Comparison of ENCODE assay signal across 1 cellular context in the genomic region with DNA sequence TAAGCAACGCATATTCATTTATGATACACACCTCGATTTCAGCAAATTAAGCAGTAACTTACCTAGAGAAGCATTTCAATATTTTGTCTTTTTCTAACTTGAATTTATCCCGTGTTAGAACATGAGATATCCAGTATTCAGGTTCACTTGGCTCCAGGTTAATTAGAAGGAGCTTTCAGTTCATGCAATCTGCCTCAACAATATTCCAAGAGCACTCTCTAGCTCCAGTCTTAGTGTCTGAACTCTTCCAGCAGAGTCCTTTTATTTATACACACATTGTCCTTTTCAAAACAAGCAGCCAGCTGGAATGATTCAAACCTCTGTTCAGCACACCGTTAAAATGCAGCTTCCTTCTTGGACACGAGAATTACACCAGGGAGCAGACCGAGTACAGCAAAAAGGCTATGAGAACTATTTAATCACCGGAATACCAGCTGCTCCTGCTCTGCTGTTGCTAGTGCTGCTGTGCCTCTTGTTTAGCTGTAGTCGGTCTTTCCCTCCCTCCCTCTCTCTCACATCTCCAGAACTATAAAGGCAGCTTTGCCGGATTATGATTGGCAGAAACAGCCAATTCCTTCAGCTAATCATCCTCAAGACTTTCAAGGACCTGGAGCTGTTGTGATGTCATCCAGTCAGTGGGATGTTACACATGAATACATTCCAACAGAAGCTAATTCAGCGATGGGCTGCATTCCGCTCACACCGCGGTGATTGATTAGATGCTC.
A peak's percentile ranks its signal among the peaks of the same experiment; 100 is the strongest.
TF ChIP-seq lines count a peak whose summit lies in the region.

NDST4 (minus strand) TSS at position 239 of the 725 bp plus-strand sequence. CDS start 36,584 bp downstream, outside the sequence.

TF ChIP-seq in HEK293, 187 proteins besides CTCF, POLR2A, EP300 and RAD21 (continued from another document and continues in another):
- TF ChIP-seq, protein P1, sequence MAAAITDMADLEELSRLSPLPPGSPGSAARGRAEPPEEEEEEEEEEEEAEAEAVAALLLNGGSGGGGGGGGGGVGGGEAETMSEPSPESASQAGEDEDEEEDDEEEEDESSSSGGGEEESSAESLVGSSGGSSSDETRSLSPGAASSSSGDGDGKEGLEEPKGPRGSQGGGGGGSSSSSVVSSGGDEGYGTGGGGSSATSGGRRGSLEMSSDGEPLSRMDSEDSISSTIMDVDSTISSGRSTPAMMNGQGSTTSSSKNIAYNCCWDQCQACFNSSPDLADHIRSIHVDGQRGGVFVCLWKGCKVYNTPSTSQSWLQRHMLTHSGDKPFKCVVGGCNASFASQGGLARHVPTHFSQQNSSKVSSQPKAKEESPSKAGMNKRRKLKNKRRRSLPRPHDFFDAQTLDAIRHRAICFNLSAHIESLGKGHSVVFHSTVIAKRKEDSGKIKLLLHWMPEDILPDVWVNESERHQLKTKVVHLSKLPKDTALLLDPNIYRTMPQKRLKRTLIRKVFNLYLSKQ (tag by site-specific recombination; IDR thresholded peaks at IDR 0.05; ENCODE audit: borderline replicate concordance), result no peak
- TF ChIP-seq INSM2 (tag by site-specific recombination; IDR thresholded peaks at IDR 0.05), result peak; percentile 69
- no peak for TF ChIP-seq ZNF311 (tag by site-specific recombination; IDR thresholded peaks at IDR 0.05; ENCODE audit: borderline replicate concordance)
- TF ChIP-seq, protein P2, sequence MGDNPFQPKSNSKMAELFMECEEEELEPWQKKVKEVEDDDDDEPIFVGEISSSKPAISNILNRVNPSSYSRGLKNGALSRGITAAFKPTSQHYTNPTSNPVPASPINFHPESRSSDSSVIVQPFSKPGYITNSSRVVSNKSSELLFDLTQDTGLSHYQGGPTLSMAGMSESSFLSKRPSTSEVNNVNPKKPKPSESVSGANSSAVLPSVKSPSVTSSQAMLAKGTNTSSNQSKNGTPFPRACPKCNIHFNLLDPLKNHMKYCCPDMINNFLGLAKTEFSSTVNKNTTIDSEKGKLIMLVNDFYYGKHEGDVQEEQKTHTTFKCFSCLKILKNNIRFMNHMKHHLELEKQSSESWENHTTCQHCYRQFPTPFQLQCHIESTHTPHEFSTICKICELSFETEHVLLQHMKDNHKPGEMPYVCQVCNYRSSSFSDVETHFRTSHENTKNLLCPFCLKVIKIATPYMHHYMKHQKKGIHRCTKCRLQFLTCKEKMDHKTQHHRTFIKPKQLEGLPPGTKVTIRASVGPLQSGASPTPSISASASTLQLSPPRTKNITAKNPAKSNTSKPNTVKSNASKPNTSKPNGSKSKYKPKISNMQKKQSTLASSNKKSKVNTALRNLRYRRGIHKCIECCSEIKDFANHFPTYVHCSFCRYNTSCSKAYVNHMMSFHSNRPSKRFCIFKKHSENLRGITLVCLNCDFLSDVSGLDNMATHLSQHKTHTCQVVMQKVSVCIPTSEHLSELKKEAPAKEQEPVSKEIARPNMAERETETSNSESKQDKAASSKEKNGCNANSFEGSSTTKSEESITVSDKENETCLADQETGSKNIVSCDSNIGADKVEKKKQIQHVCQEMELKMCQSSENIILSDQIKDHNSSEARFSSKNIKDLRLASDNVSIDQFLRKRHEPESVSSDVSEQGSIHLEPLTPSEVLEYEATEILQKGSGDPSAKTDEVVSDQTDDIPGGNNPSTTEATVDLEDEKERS (tag by site-specific recombination; IDR thresholded peaks at IDR 0.05), result no peak
- TF ChIP-seq ZNF341 (tag by site-specific recombination; IDR thresholded peaks at IDR 0.05; ENCODE audit: low read depth), result peak; percentile 74
- peak; percentile 81 for TF ChIP-seq ATF2 (tag by site-specific recombination; IDR thresholded peaks at IDR 0.05; ENCODE audit: low read depth)
- TF ChIP-seq SETDB1 (IDR thresholded peaks at IDR 0.05; ENCODE audit: insufficient read length, low read length), result no peak
- TF ChIP-seq, protein P3, sequence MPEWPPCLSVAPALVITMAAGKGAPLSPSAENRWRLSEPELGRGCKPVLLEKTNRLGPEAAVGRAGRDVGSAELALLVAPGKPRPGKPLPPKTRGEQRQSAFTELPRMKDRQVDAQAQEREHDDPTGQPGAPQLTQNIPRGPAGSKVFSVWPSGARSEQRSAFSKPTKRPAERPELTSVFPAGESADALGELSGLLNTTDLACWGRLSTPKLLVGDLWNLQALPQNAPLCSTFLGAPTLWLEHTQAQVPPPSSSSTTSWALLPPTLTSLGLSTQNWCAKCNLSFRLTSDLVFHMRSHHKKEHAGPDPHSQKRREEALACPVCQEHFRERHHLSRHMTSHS (tag by site-specific recombination; IDR thresholded peaks at IDR 0.05), result no peak
- TF ChIP-seq ZNF670 (tag by site-specific recombination; IDR thresholded peaks at IDR 0.05; ENCODE audit: low read depth), result no peak
- TF ChIP-seq ZNF404 (tag by site-specific recombination; IDR thresholded peaks at IDR 0.05), result no peak
- TF ChIP-seq ZNF324 (tag by site-specific recombination; IDR thresholded peaks at IDR 0.05), result no peak
- TF ChIP-seq ZFP3 (tag by site-specific recombination; IDR thresholded peaks at IDR 0.05; ENCODE audit: low read depth), result no peak
- no peak for TF ChIP-seq GLI4 (tag by site-specific recombination; IDR thresholded peaks at IDR 0.05)
- TF ChIP-seq ZNF202 (tag by site-specific recombination; IDR thresholded peaks at IDR 0.05; ENCODE audit: borderline replicate concordance), result no peak
- TF ChIP-seq REPIN1 (tag by site-specific recombination; IDR thresholded peaks at IDR 0.05; ENCODE audit: low read depth), result no peak
- no peak for TF ChIP-seq WT1 (tag by site-specific recombination; IDR thresholded peaks at IDR 0.05)
- TF ChIP-seq ZNF549 (tag by site-specific recombination; IDR thresholded peaks at IDR 0.05), result no peak
- peak; percentile 97 for TF ChIP-seq ZNF660 (tag by site-specific recombination; IDR thresholded peaks at IDR 0.05)
- peak; percentile 63; the same call in 1 of the 2 replicates for TF ChIP-seq ZBTB21 (tag by site-specific recombination; IDR thresholded peaks at IDR 0.05)
- no peak for TF ChIP-seq KLF8 (tag by site-specific recombination; IDR thresholded peaks at IDR 0.05)
- no peak for TF ChIP-seq ZNF837 (tag by site-specific recombination; IDR thresholded peaks at IDR 0.05)
- no peak for TF ChIP-seq ZSCAN18 (tag by site-specific recombination; IDR thresholded peaks at IDR 0.05)
- peak; percentile 80 for TF ChIP-seq ZNF366 (tag by site-specific recombination; conservative IDR thresholded peaks at IDR 0.05)
- TF ChIP-seq SP7 (tag by site-specific recombination; IDR thresholded peaks at IDR 0.05), result peak; percentile 19; the same call in 1 of the 2 replicates
- TF ChIP-seq ZNF768 (tag by site-specific recombination; IDR thresholded peaks at IDR 0.05), result no peak
- TF ChIP-seq ZNF529 (tag by site-specific recombination; IDR thresholded peaks at IDR 0.05; ENCODE audit: insufficient replicate concordance), result no peak
- peak; percentile 54 for TF ChIP-seq SP2 (tag by site-specific recombination; IDR thresholded peaks at IDR 0.05)
- TF ChIP-seq ZNF792 (tag by site-specific recombination; IDR thresholded peaks at IDR 0.05), result no peak
- no peak for TF ChIP-seq ZNF169 (tag by site-specific recombination; IDR thresholded peaks at IDR 0.05)
- no peak for TF ChIP-seq ZBTB49 (tag by site-specific recombination; IDR thresholded peaks at IDR 0.05; ENCODE audit: low read depth)
- no peak for TF ChIP-seq ZNF548 (tag by site-specific recombination; IDR thresholded peaks at IDR 0.05)
- TF ChIP-seq ZNF174 (tag by site-specific recombination; IDR thresholded peaks at IDR 0.05), result no peak
- TF ChIP-seq ZNF561 (tag by site-specific recombination; IDR thresholded peaks at IDR 0.05; ENCODE audit: borderline replicate concordance), result no peak
- TF ChIP-seq, protein P4, sequence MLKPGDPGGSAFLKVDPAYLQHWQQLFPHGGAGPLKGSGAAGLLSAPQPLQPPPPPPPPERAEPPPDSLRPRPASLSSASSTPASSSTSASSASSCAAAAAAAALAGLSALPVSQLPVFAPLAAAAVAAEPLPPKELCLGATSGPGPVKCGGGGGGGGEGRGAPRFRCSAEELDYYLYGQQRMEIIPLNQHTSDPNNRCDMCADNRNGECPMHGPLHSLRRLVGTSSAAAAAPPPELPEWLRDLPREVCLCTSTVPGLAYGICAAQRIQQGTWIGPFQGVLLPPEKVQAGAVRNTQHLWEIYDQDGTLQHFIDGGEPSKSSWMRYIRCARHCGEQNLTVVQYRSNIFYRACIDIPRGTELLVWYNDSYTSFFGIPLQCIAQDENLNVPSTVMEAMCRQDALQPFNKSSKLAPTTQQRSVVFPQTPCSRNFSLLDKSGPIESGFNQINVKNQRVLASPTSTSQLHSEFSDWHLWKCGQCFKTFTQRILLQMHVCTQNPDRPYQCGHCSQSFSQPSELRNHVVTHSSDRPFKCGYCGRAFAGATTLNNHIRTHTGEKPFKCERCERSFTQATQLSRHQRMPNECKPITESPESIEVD (tag by site-specific recombination; IDR thresholded peaks at IDR 0.05), result no peak
- no peak for TF ChIP-seq ZSCAN16 (tag by site-specific recombination; IDR thresholded peaks at IDR 0.05)
- TF ChIP-seq ZNF785 (tag by site-specific recombination; IDR thresholded peaks at IDR 0.05), result no peak
- no peak for TF ChIP-seq ZNF544 (tag by site-specific recombination; IDR thresholded peaks at IDR 0.05)
- no peak for TF ChIP-seq ZNF664 (tag by site-specific recombination; IDR thresholded peaks at IDR 0.05)
- TF ChIP-seq ZNF626 (tag by site-specific recombination; IDR thresholded peaks at IDR 0.05), result no peak
- no peak for TF ChIP-seq KLF17 (tag by site-specific recombination; IDR thresholded peaks at IDR 0.05)
- TF ChIP-seq ZNF514 (tag by site-specific recombination; IDR thresholded peaks at IDR 0.05), result no peak
- TF ChIP-seq ZNF473 (tag by site-specific recombination; IDR thresholded peaks at IDR 0.05), result no peak
- TF ChIP-seq ZNF133 (tag by site-specific recombination; IDR thresholded peaks at IDR 0.05), result no peak
- TF ChIP-seq GFI1B (tag by site-specific recombination; IDR thresholded peaks at IDR 0.05), result no peak
- TF ChIP-seq FEZF1 (tag by site-specific recombination; IDR thresholded peaks at IDR 0.05), result peak; percentile 78
- no peak for TF ChIP-seq ZNF248 (tag by site-specific recombination; IDR thresholded peaks at IDR 0.05)
- no peak for TF ChIP-seq ZFP69B (tag by site-specific recombination; IDR thresholded peaks at IDR 0.05)
- TF ChIP-seq ZFP37 (tag by site-specific recombination; IDR thresholded peaks at IDR 0.05), result no peak
- TF ChIP-seq ZNF621 (tag by site-specific recombination; IDR thresholded peaks at IDR 0.05), result no peak
- TF ChIP-seq ZNF624 (tag by site-specific recombination; IDR thresholded peaks at IDR 0.05), result no peak
- no peak for TF ChIP-seq ZNF596 (tag by site-specific recombination; IDR thresholded peaks at IDR 0.05)
- peak; percentile 92 for TF ChIP-seq ZNF629 (tag by site-specific recombination; IDR thresholded peaks at IDR 0.05)
- TF ChIP-seq EGR2 (tag by site-specific recombination; IDR thresholded peaks at IDR 0.05; ENCODE audit: low read depth), result no peak
- TF ChIP-seq ZNF600 (tag by site-specific recombination; IDR thresholded peaks at IDR 0.05), result peak; percentile 90
